In the genomic region with DNA sequence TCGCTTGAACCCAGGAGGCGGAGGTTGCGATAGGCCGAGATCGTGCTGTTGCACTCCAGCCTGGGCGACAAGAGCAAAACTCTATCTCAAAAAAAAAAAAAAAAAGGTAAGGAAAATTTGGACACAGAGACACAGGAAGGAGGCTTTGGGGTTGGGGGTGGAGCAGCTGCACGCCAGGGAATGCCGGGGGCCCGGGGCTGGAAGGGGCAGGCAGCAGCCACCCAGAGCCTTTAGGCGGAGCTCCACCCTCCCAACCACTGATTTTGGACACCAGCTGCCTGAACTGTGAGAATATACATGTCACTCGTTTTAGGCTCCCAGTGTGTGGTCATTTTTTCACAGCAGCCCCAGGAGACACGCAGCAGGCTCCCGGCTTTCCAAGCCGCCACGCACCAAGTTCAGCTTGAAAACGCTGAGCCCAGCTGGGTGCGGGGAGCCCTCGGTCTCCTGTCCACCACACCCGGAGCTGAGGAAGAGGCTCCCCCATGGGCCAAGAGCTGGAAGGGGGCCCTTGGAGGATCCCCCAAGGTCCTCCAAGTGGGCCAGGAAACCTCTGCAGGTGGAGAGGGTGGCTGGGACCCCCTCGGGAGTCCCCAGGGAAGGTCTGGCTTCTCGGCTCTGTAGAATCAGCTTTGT, we compare ENCODE assay signal across 13 cellular contexts. TPM values are rescaled to one million over a fixed set of nuclear protein-coding genes. Genes with fewer than 3 reads are reported as not detected.
DNase-seq lines count a peak whose midpoint lies in the region; ATAC-seq and TF ChIP-seq lines count a peak whose summit lies in the region.
"Had no signal": no experiment of that assay in that cellular context is flagged by ENCODE, and none has a peak within 500 bp of the region (broad histone marks: within the 10 kb centered on the region; RNA-seq: fewer than 3 reads in every experiment).

No MANE protein-coding gene starts in this region.

- H3K56ac ChIP-seq in mesendoderm (ENCODE audit: low read length), result peak overlapping the region; percentile 7

- H3K4me1 ChIP-seq in ACC112 (ENCODE audit: control insufficient read depth, insufficient read depth, low read length, unreplicated experiment) (peaks cover 13% of the 10 kb centered on the region), mesendoderm (ENCODE audit: control insufficient read depth, low read depth, low read length) (peaks cover 1% of the 10 kb centered on the region)

- H3K4me1 Mint-ChIP-seq in activated naive CD8-positive, alpha-beta T cell treated with anti-CD3 and anti-CD28 coated beads, Interleukin-2, amount 50 U/mL, for 24 hours, result peaks cover 23% of the 10 kb centered on the region

- H3K79me2 ChIP-seq in ACC112 (ENCODE audit: control insufficient read depth, insufficient read depth, low read length, unreplicated experiment), result peaks cover 4% of the 10 kb centered on the region
- H3K79me2 ChIP-seq in mesendoderm (ENCODE audit: control insufficient read depth, insufficient read depth, low read length), result no peaks in the 10 kb centered on the region

- H3K18ac ChIP-seq in mesendoderm (ENCODE audit: low read length), result no peak overlapping the region

- no peak overlapping the region for H2BK15ac ChIP-seq in mesendoderm (replicated peaks; ENCODE audit: low read depth)

- H3K27me3 ChIP-seq in ACC112 (ENCODE audit: insufficient read depth, low read length) (no peaks in the 10 kb centered on the region), mesendoderm (ENCODE audit: insufficient read depth, low read length, poor library complexity) (no peaks in the 10 kb centered on the region)
- H3K27me3 ChIP-seq: breast epithelium, SJSA1 had no signal

- no peak overlapping the region for H2AK5ac ChIP-seq in mesendoderm (ENCODE audit: low read length)

- H3K4me3 ChIP-seq in ACC112 (ENCODE audit: low read depth, low read length) (peak overlapping the region; percentile 76; the same call in 1 of the 2 replicates), mesendoderm (ENCODE audit: low read length) (no peak overlapping the region)

- no peak for ATAC-seq in activated naive CD8-positive, alpha-beta T cell treated with anti-CD3 and anti-CD28 coated beads, Interleukin-2, amount 50 U/mL, for 24 hours

- peak overlapping the region; percentile 86 for H3K4me3 Mint-ChIP-seq in activated naive CD8-positive, alpha-beta T cell treated with anti-CD3 and anti-CD28 coated beads, Interleukin-2, amount 50 U/mL, for 24 hours

- WGBS in mesendoderm (ENCODE audit: extremely low coverage, insufficient coverage, low lambda C conversion rate), result no CpG with 5 or more reads among the region's 21 CpGs

- no peak overlapping the region for H3K4me2 ChIP-seq in mesendoderm (ENCODE audit: low read length)

- no peak overlapping the region for H2AFZ ChIP-seq in ACC112 (ENCODE audit: low read length, unreplicated experiment)

- no peak overlapping the region for H2BK120ac ChIP-seq in mesendoderm (ENCODE audit: low read depth, low read length)

- H4K8ac ChIP-seq in mesendoderm (ENCODE audit: low read depth, low read length), result no peak overlapping the region

- H4K5ac ChIP-seq in mesendoderm (ENCODE audit: low read length), result no peak overlapping the region

- H3K36me3 ChIP-seq in ACC112 (ENCODE audit: insufficient read depth, low read length) (no peaks in the 10 kb centered on the region), mesendoderm (ENCODE audit: control insufficient read depth, insufficient read depth, low read length) (no peaks in the 10 kb centered on the region)
- H3K36me3 ChIP-seq: breast epithelium, prostate gland, SJSA1 had no signal

- no peaks in the 10 kb centered on the region for H3K79me1 ChIP-seq in mesendoderm (ENCODE audit: low read length)

- H3K27ac ChIP-seq in ACC112 (ENCODE audit: low read depth, low read length) (no peak overlapping the region), C4-2B (peak overlapping the region; percentile 69), mesendoderm (ENCODE audit: low read depth, low read length) (no peak overlapping the region)

- no peaks in the 10 kb centered on the region for H3K9me3 Mint-ChIP-seq in activated naive CD8-positive, alpha-beta T cell treated with anti-CD3 and anti-CD28 coated beads, Interleukin-2, amount 50 U/mL, for 24 hours

- H3K23ac ChIP-seq in mesendoderm (ENCODE audit: low read length), result no peak overlapping the region

- no peak for DNase-seq in activated naive CD8-positive, alpha-beta T cell treated with anti-CD3 and anti-CD28 coated beads, Interleukin-2, amount 50 U/mL, for 24 hours
- no peak for DNase-seq in mesendoderm
- no peak for DNase-seq in activated CD4-positive, CD25-positive, alpha-beta regulatory T cell (lab: John Stamatoyannopoulos, UW)
- DNase-seq in SIG-M5 treated with dmso at 0.1 percent for 504 hours (lab: John Stamatoyannopoulos, UW; ENCODE audit: unreplicated experiment), result no peak
- no peak for DNase-seq in GF-D8 (lab: John Stamatoyannopoulos, UW)
- DNase-seq: DND-41; effector CD4-positive, alpha-beta T cell; NCI-H446 had no signal

- no peaks in the 10 kb centered on the region for H3K27me3 Mint-ChIP-seq in activated naive CD8-positive, alpha-beta T cell treated with anti-CD3 and anti-CD28 coated beads, Interleukin-2, amount 50 U/mL, for 24 hours

- H3K4ac ChIP-seq in mesendoderm (ENCODE audit: low read depth, low read length), result no peak overlapping the region

- no peak overlapping the region for H3K27ac Mint-ChIP-seq in activated naive CD8-positive, alpha-beta T cell treated with anti-CD3 and anti-CD28 coated beads, Interleukin-2, amount 50 U/mL, for 24 hours

- H3K9ac ChIP-seq in mesendoderm (ENCODE audit: low read length), result no peak overlapping the region

- TF ChIP-seq CTCF in C4-2B (conservative IDR thresholded peaks at IDR 0.05), result no peak

- no peaks in the 10 kb centered on the region for H3K36me3 Mint-ChIP-seq in activated naive CD8-positive, alpha-beta T cell treated with anti-CD3 and anti-CD28 coated beads, Interleukin-2, amount 50 U/mL, for 24 hours (ENCODE audit: low read depth)

- H2BK5ac ChIP-seq in mesendoderm (ENCODE audit: low read length), result no peak overlapping the region

RNA-seq across cellular contexts. Expression of a gene that starts 5.9 kb away (rescaled TPM):
- polyA plus RNA-seq in mesendoderm (2013, experiment 1 of 2), result 85.8 TPM
- 84.4 TPM for polyA plus RNA-seq in mesendoderm (2013, experiment 2 of 2)

RNA-seq across cellular contexts. Expression of a gene that starts 27.7 kb away (rescaled TPM):
- polyA plus RNA-seq in mesendoderm (2013, experiment 1 of 2), result 48.1 TPM
- 51.1 TPM for polyA plus RNA-seq in mesendoderm (2013, experiment 2 of 2)
